22 cellular contexts compared by ENCODE assay signal in genomic region chr6:125044667-125045066, GRCh38.
"Had no signal": no experiment of that assay in that cellular context is flagged by ENCODE, and none has a peak within 500 bp of the region (broad histone marks: within the 10 kb centered on the region; RNA-seq: fewer than 3 reads in every experiment).

No MANE protein-coding gene starts in this region.

- H3K4me1 ChIP-seq: left lung, lower lobe of right lung, pancreas, psoas muscle, right lobe of liver, spleen, uterus had no signal

- H3K36me3 Mint-ChIP-seq: naive thymus-derived CD8-positive, alpha-beta T cell; stimulated activated effector memory CD8-positive, alpha-beta T cell treated with anti-CD3 and anti-CD28 coated beads, Interleukin-12 subunit alpha, Interleukin-12 subunit beta, amount 100 ng/mL, for 72 hours had no signal

- H3K9me3 ChIP-seq: left lung, lower lobe of right lung, pancreas, psoas muscle, right lobe of liver, spleen, suprapubic skin, thoracic aorta, tibial artery, uterus had no signal

- H3K27ac ChIP-seq: left lung, lower lobe of right lung, pancreas, psoas muscle, right lobe of liver, spleen, suprapubic skin, thoracic aorta, tibial artery, uterus had no signal

- H3K9me3 Mint-ChIP-seq: naive thymus-derived CD8-positive, alpha-beta T cell; nephron; stimulated activated effector memory CD8-positive, alpha-beta T cell treated with anti-CD3 and anti-CD28 coated beads, Interleukin-12 subunit alpha, Interleukin-12 subunit beta, amount 100 ng/mL, for 72 hours; stimulated activated naive CD8-positive, alpha-beta T cell treated with anti-CD3 and anti-CD28 coated beads, Interleukin-15, Interleukin-2, amounts not matched to agents 100 ng/mL and 50 ng/mL, for 24 hours; type B pancreatic cell had no signal

- H3K4me3 Mint-ChIP-seq: naive thymus-derived CD8-positive, alpha-beta T cell; nephron; neural crest cell; stimulated activated effector memory CD8-positive, alpha-beta T cell treated with anti-CD3 and anti-CD28 coated beads, Interleukin-12 subunit alpha, Interleukin-12 subunit beta, amount 100 ng/mL, for 72 hours; stimulated activated naive CD8-positive, alpha-beta T cell treated with anti-CD3 and anti-CD28 coated beads, Interleukin-15, Interleukin-2, amounts not matched to agents 100 ng/mL and 50 ng/mL, for 24 hours; type B pancreatic cell had no signal

- H3K4me3 ChIP-seq: left lung, lower lobe of right lung, pancreas, psoas muscle, right lobe of liver, skin epidermis, spleen, suprapubic skin, thoracic aorta, tibial artery, uterus had no signal

- DNase-seq: kidney; left colon; left lung; lower lobe of right lung; naive thymus-derived CD8-positive, alpha-beta T cell; nucleus accumbens; pancreas; psoas muscle; right lobe of liver; spleen; stimulated activated CD4-positive, alpha-beta T cell treated with anti-CD3 and anti-CD28 coated beads, Interleukin-4, amount 100 ng/mL, for 24 hours; stimulated activated naive CD4-positive, alpha-beta T cell; tibial artery; uterus had no signal

- H3K36me3 ChIP-seq: pancreas, thoracic aorta, uterus had no signal

- H3K27ac Mint-ChIP-seq: naive thymus-derived CD8-positive, alpha-beta T cell; nephron; stimulated activated effector memory CD8-positive, alpha-beta T cell treated with anti-CD3 and anti-CD28 coated beads, Interleukin-12 subunit alpha, Interleukin-12 subunit beta, amount 100 ng/mL, for 72 hours; stimulated activated naive CD8-positive, alpha-beta T cell treated with anti-CD3 and anti-CD28 coated beads, Interleukin-15, Interleukin-2, amounts not matched to agents 100 ng/mL and 50 ng/mL, for 24 hours; type B pancreatic cell had no signal

- H3K27me3 ChIP-seq: left lung, pancreas, right lobe of liver, spleen, suprapubic skin, tibial artery, uterus had no signal

- H3K4me1 Mint-ChIP-seq: naive thymus-derived CD8-positive, alpha-beta T cell; stimulated activated effector memory CD8-positive, alpha-beta T cell treated with anti-CD3 and anti-CD28 coated beads, Interleukin-12 subunit alpha, Interleukin-12 subunit beta, amount 100 ng/mL, for 72 hours had no signal

- H3K27me3 Mint-ChIP-seq: stimulated activated naive CD8-positive, alpha-beta T cell treated with anti-CD3 and anti-CD28 coated beads, Interleukin-15, Interleukin-2, amounts not matched to agents 100 ng/mL and 50 ng/mL, for 24 hours; type B pancreatic cell had no signal
